In genomic region chr19:2820112-2820702, GRCh38 we compare ENCODE assay signal across 8 cellular contexts. TPM values are rescaled to one million over a fixed set of nuclear protein-coding genes. Genes with fewer than 3 reads are reported as not detected.
DNase-seq lines count a peak whose midpoint lies in the region; ATAC-seq and TF ChIP-seq lines count a peak whose summit lies in the region.

No MANE protein-coding gene starts in this region.

- 4% methylated on average over 5 of the region's 36 CpGs for WGBS in right lobe of liver (ENCODE audit: insufficient coverage, low coverage, low lambda C conversion rate, missing lambda C conversion rate)
- WGBS in thymus: 6% methylated on average over 36 of the region's 36 CpGs

- no peak for TF ChIP-seq POLR2A in right lobe of liver (IDR thresholded peaks at IDR 0.05)

- H3K27me3 ChIP-seq in MM.1S (replicated peaks; ENCODE audit: insufficient read depth, low read length): no peaks in the 10 kb centered on the region
- H3K27me3 ChIP-seq in right lobe of liver: no peaks in the 10 kb centered on the region
- H3K27me3 ChIP-seq in thymus (ENCODE audit: control insufficient read depth, insufficient read depth): no peaks in the 10 kb centered on the region

- no peaks in the 10 kb centered on the region for H3K9me3 Mint-ChIP-seq in MCF 10A (ENCODE audit: unreplicated experiment)

- peak overlapping the region; percentile 75 for H3K27ac Mint-ChIP-seq in MCF 10A (ENCODE audit: low read depth, unreplicated experiment)

- H3K27me3 Mint-ChIP-seq in MCF 10A (ENCODE audit: insufficient read depth, unreplicated experiment): no peaks in the 10 kb centered on the region

- CTCF ChIA-PET in AG04449 (lab: Yijun Ruan, JAX) (interaction anchor here (0.7 to 2.2 kb wide), 10 partner anchors 10 to 172 kb away, joined by 3 to 14 read pairs (median 4); partner anchors contain the start of gene ZNF555), MCF 10A (lab: Yijun Ruan, JAX) (interaction anchor here (0.6 to 1.6 kb wide), 7 partner anchors 13 to 150 kb away, joined by 3 to 7 read pairs (median 4); no protein-coding TSS in a partner anchor)

- H2AFZ ChIP-seq in MM.1S (ENCODE audit: low read length): peak overlapping the region; percentile 78

- peak overlapping the region; percentile 63; the same call in 1 of the 2 replicates for H3K9ac ChIP-seq in MM.1S (ENCODE audit: low read length)

- H3K4me3 Mint-ChIP-seq in MCF 10A (ENCODE audit: unreplicated experiment): peak overlapping the region; percentile 79

- H3K4me1 ChIP-seq in MM.1S (ENCODE audit: low read length) (no peaks in the 10 kb centered on the region), right lobe of liver (no peaks in the 10 kb centered on the region), thymus (ENCODE audit: control insufficient read depth, insufficient read depth, low read length) (peaks cover 2% of the 10 kb centered on the region)

- ATAC-seq in GM18867 (IDR thresholded peaks at IDR 0.05; ENCODE audit: unreplicated experiment): peak; percentile 27
- ATAC-seq in right lobe of liver: peak; percentile 4 to 15 (median 5)
- no peak for ATAC-seq in HG03139 (IDR thresholded peaks at IDR 0.05; ENCODE audit: unreplicated experiment)
- no peak for ATAC-seq in HG03520 (IDR thresholded peaks at IDR 0.05; ENCODE audit: unreplicated experiment)

- DNase-seq in AG04449 (ENCODE audit: low read depth, low spot score): no peak
- DNase-seq in MM.1S: no peak
- no peak for DNase-seq in MCF 10A (ENCODE audit: unreplicated experiment)
- peak in 1 of 3 donors; percentile 19 for DNase-seq in right lobe of liver

- H3K79me2 ChIP-seq in MM.1S (ENCODE audit: low read length): 0 out of 2 replicates have a peak, but pooled peaks cover 4% of the 10 kb centered on the region

- peak overlapping the region; percentile 75 for H3K4me3 ChIP-seq in AG04449 (ENCODE audit: low read depth, low read length)
- H3K4me3 ChIP-seq in MM.1S (ENCODE audit: low read length): peak overlapping the region; percentile 69
- peak overlapping the region; percentile 71 to 91 (median 72) for H3K4me3 ChIP-seq in right lobe of liver
- H3K4me3 ChIP-seq in thymus (ENCODE audit: low read length): peak overlapping the region; percentile 70

- no TSS peak for BruUV-seq in MCF 10A (replicated peaks; lab: Mats Ljungman, UMichigan)

- H3K36me3 ChIP-seq in MM.1S (replicated peaks; ENCODE audit: insufficient read depth, low read length) (no peaks in the 10 kb centered on the region), right lobe of liver (no peaks in the 10 kb centered on the region), thymus (ENCODE audit: control insufficient read depth, insufficient read depth) (peaks cover 1% of the 10 kb centered on the region)

- TF ChIP-seq CTCF in AG04449 (IDR thresholded peaks at IDR 0.05; ENCODE audit: insufficient read depth, low read length, missing control alignments) (no peak), MM.1S (IDR thresholded peaks at IDR 0.05; ENCODE audit: low read length) (no peak), MCF 10A (IDR thresholded peaks at IDR 0.05; ENCODE audit: unreplicated experiment) (no peak), right lobe of liver (IDR thresholded peaks at IDR 0.05) (no peak)

- peaks cover 6% of the 10 kb centered on the region for H3K36me3 Mint-ChIP-seq in MCF 10A (ENCODE audit: insufficient read depth, unreplicated experiment)

- H3K4me1 Mint-ChIP-seq in MCF 10A (ENCODE audit: insufficient read depth, unreplicated experiment): peaks cover 4% of the 10 kb centered on the region

- intact Hi-C loops in MCF 10A (cut with micrococcal nuclease) (no loop called here), right lobe of liver (cut with DNase I) (no loop called here)

- no peaks in the 10 kb centered on the region for H3K9me2 ChIP-seq in MM.1S (replicated peaks; ENCODE audit: insufficient read depth, low read length)

- H3F3A ChIP-seq in MM.1S (ENCODE audit: insufficient read depth, low read length): no peaks in the 10 kb centered on the region

- H3K4me2 ChIP-seq in MM.1S (ENCODE audit: low read depth, low read length): peak overlapping the region; percentile 91

- POLR2A ChIA-PET in AG04449 (lab: Yijun Ruan, JAX) (no interaction called here), MCF 10A (lab: Yijun Ruan, JAX) (interaction anchor here (1.2 to 2.1 kb wide), 3 partner anchors 21 to 131 kb away, joined by 3 to 11 read pairs (median 3); partner anchors contain the start of gene ZNF555)

- H4K20me1 ChIP-seq in MM.1S (ENCODE audit: insufficient read depth, low read length): no peaks in the 10 kb centered on the region

- H3K27ac ChIP-seq in MM.1S (ENCODE audit: low read length) (no peak overlapping the region), right lobe of liver (peak overlapping the region; percentile 25 to 70 (median 43)), thymus (ENCODE audit: low read depth) (no peak overlapping the region)

- H3K9me3 ChIP-seq in MM.1S (replicated peaks; ENCODE audit: insufficient read depth, low read length) (no peaks in the 10 kb centered on the region), right lobe of liver (no peaks in the 10 kb centered on the region), thymus (ENCODE audit: control insufficient read depth) (no peaks in the 10 kb centered on the region)

RNA-seq across cellular contexts. Expression of gene ZNF554, which starts 0.5 kb away (rescaled TPM):
- total RNA-seq in MCF 10A (2022) (3.1 and 4.0 TPM in 2 replicates), right lobe of liver (1 to 10 TPM; 1.4 to 2.5 (median 1.9) TPM)
- polyA plus RNA-seq in thymus: 7.1 TPM

RNA-seq across cellular contexts. Expression of gene ZNF555, which starts 21.1 kb away (rescaled TPM):
- 4.9 and 6.6 TPM in 2 replicates for total RNA-seq in MCF 10A (2022)
- 1 to 10 TPM in 5 of 6 experiments, under 1 TPM in 1; 0.87 to 2.6 (median 2.1) TPM for total RNA-seq in right lobe of liver
- polyA plus RNA-seq in thymus: 4.2 TPM

RNA-seq across cellular contexts. Expression of gene THOP1, which starts 34.9 kb away (rescaled TPM):
- total RNA-seq in MCF 10A (2022) (93.7 and 114 TPM in 2 replicates), right lobe of liver (10 to 100 TPM; 25.5 to 61.8 (median 33.0) TPM)
- polyA plus RNA-seq in thymus: 93.9 TPM

RNA-seq across cellular contexts. Expression of gene SGTA, which starts 37.1 kb away (rescaled TPM):
- 63.2 and 66.6 TPM in 2 replicates for total RNA-seq in MCF 10A (2022)
- 10 to 100 TPM; 21.5 to 41.7 (median 23.7) TPM for total RNA-seq in right lobe of liver
- 55.4 TPM for polyA plus RNA-seq in thymus

RNA-seq across cellular contexts. Expression of gene ZNF556, which starts 46.9 kb away (rescaled TPM):
- total RNA-seq in MCF 10A (2022) (not detected in 2 replicates), right lobe of liver (not detected)
- polyA plus RNA-seq in thymus: 0.16 TPM

Comparison
In these comparisons a context has a peak if more than half of its experiments do, and no peak if none do; other contexts are left out.
1. ATAC-seq: peak in GM18867 (single experiment) and right lobe of liver (4 of 4); none in HG03139 (single experiment) and HG03520 (single experiment).
2. H3K27ac ChIP-seq: peak in right lobe of liver (3 of 3); none in MM.1S (single experiment) and thymus (single experiment).
3. Peak in every context shown above with its lines, with median percentiles within 50 percentile points of each other: H3K4me3 ChIP-seq.